Comparison of ENCODE assay signal across 8 cellular contexts in genomic region chr5:157366741-157367684, GRCh38.
DNase-seq lines count a peak whose midpoint lies in the region; ATAC-seq and TF ChIP-seq lines count a peak whose summit lies in the region.

No MANE protein-coding gene starts in this region.

- H3K27me3 ChIP-seq in SJSA1 (replicated peaks) (no peaks in the 10 kb centered on the region), body of pancreas (no peaks in the 10 kb centered on the region)

- peak; percentile 78 to 85 for DNase-seq in SJSA1 (ENCODE audit: low read depth in 1 of 2, low spot score in 2 of 2)
- DNase-seq in foreskin fibroblast = peak; percentile 47 to 71
- peak; percentile 37 for DNase-seq in retina
- DNase-seq in body of pancreas = no peak
- no peak for DNase-seq in activated CD4-positive, alpha-beta T cell treated with anti-CD3 and anti-CD28 coated beads, Interleukin-2, amount 50 U/mL, for 4 hours
- DNase-seq in RWPE1 (ENCODE audit: low spot score) = no peak

- H3K4me1 ChIP-seq in SJSA1 (replicated peaks) (peaks cover 36% of the 10 kb centered on the region), body of pancreas (no peaks in the 10 kb centered on the region)

- ATAC-seq in body of pancreas (no peak), HG03442 (IDR thresholded peaks at IDR 0.05; ENCODE audit: unreplicated experiment) (no peak)

- TF ChIP-seq CTCF in GM12873 (IDR thresholded peaks at IDR 0.05; ENCODE audit: insufficient read depth, low read depth, low read length, missing control alignments) (peak; percentile 11), foreskin fibroblast (IDR thresholded peaks at IDR 0.05; ENCODE audit: low read depth, low read length) (peak; percentile 65), body of pancreas (IDR thresholded peaks at IDR 0.05) (no peak), RWPE1 (conservative IDR thresholded peaks at IDR 0.05; ENCODE audit: low read depth) (no peak)

- 62 to 67% methylated on average over 7 of the region's 7 CpGs for WGBS in body of pancreas, 2 donors

- no peaks in the 10 kb centered on the region for H3K9me3 ChIP-seq in SJSA1 (replicated peaks)
- no peaks in the 10 kb centered on the region for H3K9me3 ChIP-seq in body of pancreas

- CTCF ChIA-PET in RWPE1 (lab: Yijun Ruan, JAX) = interaction anchor here (0.6 kb wide), 1 partner anchor 9 kb away, joined by 3 read pairs; no protein-coding TSS in a partner anchor

- H3K27ac ChIP-seq in SJSA1 (peak overlapping the region; percentile 1; the same call in 1 of the 2 replicates), body of pancreas (no peak overlapping the region), RWPE1 (no peak overlapping the region)

- no peak for TF ChIP-seq POLR2A in body of pancreas (IDR thresholded peaks at IDR 0.05)

- intact Hi-C loops in body of pancreas (cut with DNase I) = no loop called here

- no peaks in the 10 kb centered on the region for H3K36me3 ChIP-seq in SJSA1
- H3K36me3 ChIP-seq in body of pancreas (replicated peaks in 1 of 2; ENCODE audit: insufficient read depth in 1 of 2, low read depth in 2 of 2) = peaks cover 0 to 4% of the 10 kb centered on the region in 2 donors

- POLR2A ChIA-PET in RWPE1 (lab: Yijun Ruan, JAX; ENCODE audit: low non-redundant PET) = no interaction called here

- no peak overlapping the region for H3K4me3 ChIP-seq in SJSA1
- H3K4me3 ChIP-seq in foreskin fibroblast (ENCODE audit: low read depth in 1 of 2, low read length in 2 of 2) = no peak overlapping the region
- no peak overlapping the region for H3K4me3 ChIP-seq in body of pancreas

Comparison
In these comparisons a context has a peak if more than half of its experiments do, and no peak if none do; other contexts are left out.
1. CTCF ChIP-seq: peak in GM12873 (single experiment) and foreskin fibroblast (single experiment); none in body of pancreas (0 of 7) and RWPE1 (single experiment).
2. DNase-seq: peak in SJSA1 (2 of 2), foreskin fibroblast (2 of 2) and retina (single experiment); none in body of pancreas (0 of 4), activated CD4-positive, alpha-beta T cell treated with anti-CD3 and anti-CD28 coated beads, Interleukin-2, amount 50 U/mL, for 4 hours (0 of 2) and RWPE1 (single experiment).